ENCODE assay signal across 22 cellular contexts in genomic region chrX:45472968-45473367, GRCh38.
A peak's percentile ranks its signal among the peaks of the same experiment; 100 is the strongest.
DNase-seq lines count a peak whose midpoint lies in the region; ATAC-seq lines count a peak whose summit lies in the region.
"Had no signal": no experiment of that assay in that cellular context is flagged by ENCODE, and none has a peak within 500 bp of the region (broad histone marks: within the 10 kb centered on the region; RNA-seq: fewer than 3 reads in every experiment).

No MANE protein-coding gene starts in this region.

- peaks cover 34% of the 10 kb centered on the region for H3K9me3 ChIP-seq in mesenchymal stem cell (ENCODE audit: control insufficient read depth, low read length)
- H3K9me3 ChIP-seq: colonic mucosa, esophagus squamous epithelium, left ventricle myocardium inferior, vagina had no signal

- ATAC-seq in GM19467 (IDR thresholded peaks at IDR 0.05; ENCODE audit: unreplicated experiment): no peak
- ATAC-seq: activated T-helper 17 cell treated with anti-CD3 and anti-CD28 coated beads, Interleukin-2, amount 50 U/mL, for 72 hours; natural killer cell treated with Interleukin-12 subunit alpha and Interleukin-12 subunit beta and Interleukin-15 and Interleukin-18, amount 100 ng/mL, for 72 hours; T-cell; WTC11 had no signal

- no peaks in the 10 kb centered on the region for H3K27me3 ChIP-seq in mesenchymal stem cell (ENCODE audit: control insufficient read depth in 1 of 2, insufficient read depth in 1 of 2, low read length in 2 of 2)
- H3K27me3 ChIP-seq: colonic mucosa, esophagus squamous epithelium, vagina had no signal

- WGBS in mesenchymal stem cell: no CpG with 5 or more reads among the region's 1 CpG

- no peaks in the 10 kb centered on the region for H3K79me1 ChIP-seq in mesenchymal stem cell (replicated peaks; ENCODE audit: low read length, poor library complexity, severe bottlenecking)

- no peak overlapping the region for H3K4me2 ChIP-seq in mesenchymal stem cell (ENCODE audit: low read length, poor library complexity, severe bottlenecking)
- H3K4me2 ChIP-seq: PC-9 had no signal

- H3K4me3 ChIP-seq in mesenchymal stem cell (ENCODE audit: insufficient read depth in 1 of 2, low read depth in 1 of 2, low read length in 2 of 2): peak overlapping the region in 1 of 2 experiments; percentile 33
- H3K4me3 ChIP-seq: colonic mucosa, esophagus squamous epithelium, left ventricle myocardium inferior, PC-9, vagina had no signal

- no peak overlapping the region for H4K8ac ChIP-seq in mesenchymal stem cell (ENCODE audit: low read length)

- no peak overlapping the region for H2BK120ac ChIP-seq in mesenchymal stem cell (ENCODE audit: low read depth, low read length)

- peak overlapping the region; percentile 89 for H3K9ac ChIP-seq in mesenchymal stem cell (ENCODE audit: low read length)

- no peak overlapping the region for H2AFZ ChIP-seq in mesenchymal stem cell (ENCODE audit: low read depth, low read length)
- H2AFZ ChIP-seq: PC-9 had no signal

- H3K18ac ChIP-seq in mesenchymal stem cell (ENCODE audit: low read depth in 1 of 2, low read length in 2 of 2): no peak overlapping the region

- no peaks in the 10 kb centered on the region for H3K4me1 ChIP-seq in mesenchymal stem cell (ENCODE audit: control insufficient read depth, insufficient read depth, low read depth, low read length)
- H3K4me1 ChIP-seq: colonic mucosa, esophagus squamous epithelium, left ventricle myocardium inferior, vagina had no signal

- no peak overlapping the region for H3K14ac ChIP-seq in mesenchymal stem cell (ENCODE audit: low read length in 2 of 2)

- H2BK12ac ChIP-seq in mesenchymal stem cell (ENCODE audit: low read length in 2 of 2): no peak overlapping the region

- no peak overlapping the region for H4K91ac ChIP-seq in mesenchymal stem cell (ENCODE audit: low read length)

- no peak overlapping the region for H3K23ac ChIP-seq in mesenchymal stem cell (ENCODE audit: low read length in 2 of 2)

- H2BK5ac ChIP-seq in mesenchymal stem cell (ENCODE audit: low read depth, low read length, poor library complexity, severe bottlenecking): no peak overlapping the region

- DNase-seq in AG20443 (ENCODE audit: low spot score) (peak; percentile 13), M059J (ENCODE audit: low read depth) (peak; percentile 67), dermis microvascular lymphatic vessel endothelial cell (ENCODE audit: low read depth in 2 of 2) (peak; percentile 67 to 68), mesenchymal stem cell (peak; percentile 6), SKM-1 (lab: John Stamatoyannopoulos, UW; ENCODE audit: unreplicated experiment) (no peak), NCI-H69 (lab: John Stamatoyannopoulos, UW) (no peak), KG1 (lab: John Stamatoyannopoulos, UW) (no peak)
- DNase-seq: amygdala, C1 segment of cervical spinal cord, colonic mucosa, DMS53, esophagus squamous epithelium, Kasumi-1, left ventricle myocardium inferior, NCI-H510A, PC-9, T-cell had no signal

- H2BK15ac ChIP-seq in mesenchymal stem cell (ENCODE audit: low read depth, poor library complexity, severe bottlenecking): no peak overlapping the region

- no peak overlapping the region for H2AK5ac ChIP-seq in mesenchymal stem cell (ENCODE audit: low read length, severe bottlenecking)

- no peak overlapping the region for H3K4ac ChIP-seq in mesenchymal stem cell (ENCODE audit: low read depth in 1 of 2, low read length in 2 of 2)

- H3K27ac ChIP-seq in mesenchymal stem cell (ENCODE audit: low read length, poor library complexity, severe bottlenecking): no peak overlapping the region
- H3K27ac ChIP-seq: colonic mucosa, esophagus squamous epithelium, left ventricle myocardium inferior, PC-9, vagina had no signal

- H3K36me3 ChIP-seq in mesenchymal stem cell (ENCODE audit: control insufficient read depth in 1 of 2, insufficient read depth in 2 of 2, low read depth in 1 of 2, low read length in 2 of 2): no peaks in the 10 kb centered on the region
- H3K36me3 ChIP-seq: colonic mucosa, esophagus squamous epithelium, left ventricle myocardium inferior, vagina had no signal

Comparison
In these comparisons a context has a peak if more than half of its experiments do, and no peak if none do; other contexts are left out.
1. DNase-seq: peak in AG20443 (single experiment), M059J (single experiment), dermis microvascular lymphatic vessel endothelial cell (2 of 2) and mesenchymal stem cell (single experiment); none in SKM-1 (single experiment), NCI-H69 (single experiment) and KG1 (single experiment).